ENCODE assay signal across 9 cellular contexts in genomic region chr5:10594591-10595210, GRCh38. TPM values are rescaled to one million over a fixed set of nuclear protein-coding genes. Genes with fewer than 3 reads are reported as not detected.
DNase-seq lines count a peak whose midpoint lies in the region; ATAC-seq, FAIRE-seq and TF ChIP-seq lines count a peak whose summit lies in the region.
"Had no signal": no experiment of that assay in that cellular context is flagged by ENCODE, and none has a peak within 500 bp of the region (broad histone marks: within the 10 kb centered on the region; RNA-seq: fewer than 3 reads in every experiment).

No MANE protein-coding gene starts in this region.

- H3K27me3 ChIP-seq in heart left ventricle: no peaks in the 10 kb centered on the region
- H3K27me3 ChIP-seq in upper lobe of right lung: no peaks in the 10 kb centered on the region

- H3K9me3 ChIP-seq in heart left ventricle: no peaks in the 10 kb centered on the region
- H3K9me3 ChIP-seq in kidney (ENCODE audit: control insufficient read depth in 1 of 2, low read length in 2 of 2): no peaks in the 10 kb centered on the region
- H3K9me3 ChIP-seq in upper lobe of right lung: no peaks in the 10 kb centered on the region

- H3K4me3 ChIP-seq in heart left ventricle (no peak overlapping the region), kidney (ENCODE audit: low read length in 2 of 2) (no peak overlapping the region), upper lobe of right lung (no peak overlapping the region)

- peak overlapping the region; percentile 53 for H3K27ac Mint-ChIP-seq in activated T-helper 2 cell treated with anti-CD3 and anti-CD28 coated beads, Interferon-gamma antibody, Interleukin-2, Interleukin-4, amounts not matched to agents 10 μg/mL and 5 μg/mL and 100 μg/mL, durations not matched to agents 14 hours and 24 hours and 36 hours
- H3K27ac Mint-ChIP-seq in type B pancreatic cell: peak overlapping the region; percentile 77

- no peak overlapping the region for H3K9ac ChIP-seq in kidney (ENCODE audit: low read length in 2 of 2)

- no peak for DNase-seq in heart left ventricle
- no peak for DNase-seq in Right ventricle myocardium superior
- no peak for DNase-seq in activated T-helper 2 cell treated with anti-CD3 and anti-CD28 coated beads, Interferon-gamma antibody, Interleukin-2, Interleukin-4, amounts not matched to agents 10 μg/mL and 5 μg/mL and 100 μg/mL, durations not matched to agents 14 hours and 24 hours and 36 hours (ENCODE audit: low spot score)
- no peak for DNase-seq in kidney
- DNase-seq in type B pancreatic cell (ENCODE audit: extremely low spot score, unreplicated experiment): peak; percentile 59
- no peak for DNase-seq in NCI-H510A treated with DMSO at 0.1 percent for 48 hours (lab: John Stamatoyannopoulos, UW)
- DNase-seq in NCI-H1694 treated with DMSO at 0.1 percent for 48 hours (lab: John Stamatoyannopoulos, UW): no peak
- DNase-seq in upper lobe of right lung: no peak
- DNase-seq: activated CD4-positive, alpha-beta T cell treated with anti-CD3 and anti-CD28 coated beads for 4 hours had no signal

- H3K36me3 ChIP-seq in heart left ventricle: no peaks in the 10 kb centered on the region
- H3K36me3 ChIP-seq in kidney (ENCODE audit: control insufficient read depth in 1 of 2, insufficient read depth in 2 of 2, low read length in 2 of 2): no peaks in the 10 kb centered on the region
- H3K36me3 ChIP-seq in upper lobe of right lung: no peaks in the 10 kb centered on the region

- intact Hi-C loops in heart left ventricle (cut with DNase I) (no loop called here), Right ventricle myocardium superior (cut with DNase I) (no loop called here), kidney (cut with DNase I) (no loop called here), upper lobe of right lung (cut with DNase I) (no loop called here)
- intact Hi-C loops in activated T-helper 2 cell treated with anti-CD3 and anti-CD28 coated beads, Interferon-gamma antibody, Interleukin-2, Interleukin-4, amounts not matched to agents 10 μg/mL and 5 μg/mL and 100 μg/mL, durations not matched to agents 14 hours and 24 hours and 36 hours (cut with micrococcal nuclease): loop anchor here (1.0 kb wide), 2 partner anchors 33 to 41 kb away; no protein-coding TSS in a partner anchor

- FAIRE-seq in kidney (lab: Jason Lieb, UNC): no peak

- H3K9me3 Mint-ChIP-seq in activated T-helper 2 cell treated with anti-CD3 and anti-CD28 coated beads, Interferon-gamma antibody, Interleukin-2, Interleukin-4, amounts not matched to agents 10 μg/mL and 5 μg/mL and 100 μg/mL, durations not matched to agents 14 hours and 24 hours and 36 hours: peaks cover 4% of the 10 kb centered on the region
- no peaks in the 10 kb centered on the region for H3K9me3 Mint-ChIP-seq in type B pancreatic cell

- H3K27me3 Mint-ChIP-seq in activated T-helper 2 cell treated with anti-CD3 and anti-CD28 coated beads, Interferon-gamma antibody, Interleukin-2, Interleukin-4, amounts not matched to agents 10 μg/mL and 5 μg/mL and 100 μg/mL, durations not matched to agents 14 hours and 24 hours and 36 hours (ENCODE audit: low read depth): no peaks in the 10 kb centered on the region
- H3K27me3 Mint-ChIP-seq in type B pancreatic cell: no peaks in the 10 kb centered on the region

- peak overlapping the region in 11 of 12 donors; percentile 15 to 85 (median 71) for H3K27ac ChIP-seq in heart left ventricle
- H3K27ac ChIP-seq in kidney (ENCODE audit: low read depth in 2 of 2, low read length in 2 of 2): peak overlapping the region; percentile 43 to 84
- H3K27ac ChIP-seq in upper lobe of right lung: no peak overlapping the region

- 75 to 89% (median 83%) methylated on average over 11 of the region's 11 CpGs for WGBS in heart left ventricle, 4 donors

- ATAC-seq in heart left ventricle (peak in 1 of 4 donors; percentile 9), Right ventricle myocardium superior (ENCODE audit: poor library complexity) (no peak), upper lobe of right lung (no peak)

- peaks cover 3 to 51% (median 37%) of the 10 kb centered on the region in 12 donors for H3K4me1 ChIP-seq in heart left ventricle
- peaks cover 9 to 13% of the 10 kb centered on the region in 2 donors for H3K4me1 ChIP-seq in kidney (ENCODE audit: control insufficient read depth in 1 of 2, insufficient read depth in 1 of 2, low read depth in 1 of 2, low read length in 2 of 2)
- peaks cover 5% of the 10 kb centered on the region for H3K4me1 ChIP-seq in upper lobe of right lung

- TF ChIP-seq CTCF in heart left ventricle (IDR thresholded peaks at IDR 0.05) (no peak), kidney (IDR thresholded peaks at IDR 0.05; ENCODE audit: borderline replicate concordance, extremely low read depth, insufficient read depth) (no peak), type B pancreatic cell (conservative IDR thresholded peaks at IDR 0.05) (no peak), upper lobe of right lung (IDR thresholded peaks at IDR 0.05) (no peak)

- no peak overlapping the region for H3K4me3 Mint-ChIP-seq in activated T-helper 2 cell treated with anti-CD3 and anti-CD28 coated beads, Interferon-gamma antibody, Interleukin-2, Interleukin-4, amounts not matched to agents 10 μg/mL and 5 μg/mL and 100 μg/mL, durations not matched to agents 14 hours and 24 hours and 36 hours (ENCODE audit: low read depth)
- H3K4me3 Mint-ChIP-seq in type B pancreatic cell: no peak overlapping the region

- H3K36me3 Mint-ChIP-seq in activated T-helper 2 cell treated with anti-CD3 and anti-CD28 coated beads, Interferon-gamma antibody, Interleukin-2, Interleukin-4, amounts not matched to agents 10 μg/mL and 5 μg/mL and 100 μg/mL, durations not matched to agents 14 hours and 24 hours and 36 hours (ENCODE audit: low read depth): peaks cover 41% of the 10 kb centered on the region
- no peaks in the 10 kb centered on the region for H3K36me3 Mint-ChIP-seq in type B pancreatic cell

- peaks cover 68% of the 10 kb centered on the region for H3K4me1 Mint-ChIP-seq in activated T-helper 2 cell treated with anti-CD3 and anti-CD28 coated beads, Interferon-gamma antibody, Interleukin-2, Interleukin-4, amounts not matched to agents 10 μg/mL and 5 μg/mL and 100 μg/mL, durations not matched to agents 14 hours and 24 hours and 36 hours (ENCODE audit: low read depth)
- peaks cover 20% of the 10 kb centered on the region for H3K4me1 Mint-ChIP-seq in type B pancreatic cell (ENCODE audit: unreplicated experiment)

- no peak for TF ChIP-seq POLR2A in heart left ventricle (IDR thresholded peaks at IDR 0.05)

RNA-seq across cellular contexts. Expression of gene ANKRD33B, which starts 30.8 kb away (rescaled TPM):
- 10 to 100 TPM in 3 of 9 donors, 1 to 10 TPM in 6; 1.7 to 33.8 (median 5.2) TPM for total RNA-seq in heart left ventricle
- 1 to 10 TPM in 1 of 2 donors, under 1 TPM in 1; 0.98 to 1.2 TPM for polyA plus RNA-seq in heart left ventricle
- 2.9 TPM for total RNA-seq in Right ventricle myocardium superior
- total RNA-seq in activated T-helper 2 cell treated with anti-CD3 and anti-CD28 coated beads, Interferon-gamma antibody, Interleukin-2, Interleukin-4, amounts not matched to agents 10 μg/mL and 5 μg/mL and 100 μg/mL, durations not matched to agents 14 hours and 24 hours and 36 hours: 31.1 and 31.5 TPM in 2 replicates
- 20.3 TPM for total RNA-seq in kidney
- polyA plus RNA-seq in kidney (ENCODE audit: insufficient read depth, low read depth, low replicate concordance): 4.8 TPM
- total RNA-seq in type B pancreatic cell (ENCODE audit: low replicate concordance): 3.4 and 5.4 TPM in 2 replicates
- 6.1 TPM for total RNA-seq in upper lobe of right lung
